In the genomic region with DNA sequence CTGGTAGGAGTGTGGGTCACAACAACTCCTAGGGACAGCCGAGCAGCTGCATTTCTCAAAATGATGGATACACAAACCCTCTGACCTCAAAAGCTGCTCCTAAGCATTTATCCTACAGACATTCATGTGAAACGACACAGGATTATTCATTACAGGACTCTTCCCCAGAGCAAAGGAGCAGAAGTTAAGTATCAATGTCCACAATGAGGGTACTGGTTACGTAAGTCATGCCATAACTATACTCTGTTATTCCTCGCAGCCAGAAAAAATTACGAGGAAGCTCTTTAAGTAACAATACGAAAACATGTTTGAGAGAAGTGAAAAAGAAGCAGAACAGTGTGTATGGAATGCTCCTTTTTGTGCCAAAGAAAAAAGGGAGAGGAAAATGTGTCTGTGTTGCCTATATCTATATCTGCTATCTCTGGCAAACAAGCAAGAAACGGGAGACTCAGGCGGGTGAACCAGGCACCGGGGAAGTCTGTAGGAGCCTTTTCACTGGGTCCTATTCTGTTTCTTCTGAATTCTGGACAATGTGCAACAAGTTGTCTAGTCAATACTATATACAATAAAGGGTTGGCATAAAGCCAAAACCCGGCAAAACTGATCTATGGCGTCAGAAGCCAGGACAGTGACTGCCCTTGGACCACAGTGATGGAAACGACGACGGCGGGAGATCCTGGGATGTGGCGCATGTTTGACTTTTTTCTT, we compare ENCODE assay signal across 1 cellular context.
TF ChIP-seq lines count a peak whose summit lies in the region.

No MANE protein-coding gene starts in this region.

TF ChIP-seq in HepG2, 621 proteins besides CTCF, POLR2A, EP300 and RAD21 (continued from another document and continues in another):
- TF ChIP-seq, protein P1, sequence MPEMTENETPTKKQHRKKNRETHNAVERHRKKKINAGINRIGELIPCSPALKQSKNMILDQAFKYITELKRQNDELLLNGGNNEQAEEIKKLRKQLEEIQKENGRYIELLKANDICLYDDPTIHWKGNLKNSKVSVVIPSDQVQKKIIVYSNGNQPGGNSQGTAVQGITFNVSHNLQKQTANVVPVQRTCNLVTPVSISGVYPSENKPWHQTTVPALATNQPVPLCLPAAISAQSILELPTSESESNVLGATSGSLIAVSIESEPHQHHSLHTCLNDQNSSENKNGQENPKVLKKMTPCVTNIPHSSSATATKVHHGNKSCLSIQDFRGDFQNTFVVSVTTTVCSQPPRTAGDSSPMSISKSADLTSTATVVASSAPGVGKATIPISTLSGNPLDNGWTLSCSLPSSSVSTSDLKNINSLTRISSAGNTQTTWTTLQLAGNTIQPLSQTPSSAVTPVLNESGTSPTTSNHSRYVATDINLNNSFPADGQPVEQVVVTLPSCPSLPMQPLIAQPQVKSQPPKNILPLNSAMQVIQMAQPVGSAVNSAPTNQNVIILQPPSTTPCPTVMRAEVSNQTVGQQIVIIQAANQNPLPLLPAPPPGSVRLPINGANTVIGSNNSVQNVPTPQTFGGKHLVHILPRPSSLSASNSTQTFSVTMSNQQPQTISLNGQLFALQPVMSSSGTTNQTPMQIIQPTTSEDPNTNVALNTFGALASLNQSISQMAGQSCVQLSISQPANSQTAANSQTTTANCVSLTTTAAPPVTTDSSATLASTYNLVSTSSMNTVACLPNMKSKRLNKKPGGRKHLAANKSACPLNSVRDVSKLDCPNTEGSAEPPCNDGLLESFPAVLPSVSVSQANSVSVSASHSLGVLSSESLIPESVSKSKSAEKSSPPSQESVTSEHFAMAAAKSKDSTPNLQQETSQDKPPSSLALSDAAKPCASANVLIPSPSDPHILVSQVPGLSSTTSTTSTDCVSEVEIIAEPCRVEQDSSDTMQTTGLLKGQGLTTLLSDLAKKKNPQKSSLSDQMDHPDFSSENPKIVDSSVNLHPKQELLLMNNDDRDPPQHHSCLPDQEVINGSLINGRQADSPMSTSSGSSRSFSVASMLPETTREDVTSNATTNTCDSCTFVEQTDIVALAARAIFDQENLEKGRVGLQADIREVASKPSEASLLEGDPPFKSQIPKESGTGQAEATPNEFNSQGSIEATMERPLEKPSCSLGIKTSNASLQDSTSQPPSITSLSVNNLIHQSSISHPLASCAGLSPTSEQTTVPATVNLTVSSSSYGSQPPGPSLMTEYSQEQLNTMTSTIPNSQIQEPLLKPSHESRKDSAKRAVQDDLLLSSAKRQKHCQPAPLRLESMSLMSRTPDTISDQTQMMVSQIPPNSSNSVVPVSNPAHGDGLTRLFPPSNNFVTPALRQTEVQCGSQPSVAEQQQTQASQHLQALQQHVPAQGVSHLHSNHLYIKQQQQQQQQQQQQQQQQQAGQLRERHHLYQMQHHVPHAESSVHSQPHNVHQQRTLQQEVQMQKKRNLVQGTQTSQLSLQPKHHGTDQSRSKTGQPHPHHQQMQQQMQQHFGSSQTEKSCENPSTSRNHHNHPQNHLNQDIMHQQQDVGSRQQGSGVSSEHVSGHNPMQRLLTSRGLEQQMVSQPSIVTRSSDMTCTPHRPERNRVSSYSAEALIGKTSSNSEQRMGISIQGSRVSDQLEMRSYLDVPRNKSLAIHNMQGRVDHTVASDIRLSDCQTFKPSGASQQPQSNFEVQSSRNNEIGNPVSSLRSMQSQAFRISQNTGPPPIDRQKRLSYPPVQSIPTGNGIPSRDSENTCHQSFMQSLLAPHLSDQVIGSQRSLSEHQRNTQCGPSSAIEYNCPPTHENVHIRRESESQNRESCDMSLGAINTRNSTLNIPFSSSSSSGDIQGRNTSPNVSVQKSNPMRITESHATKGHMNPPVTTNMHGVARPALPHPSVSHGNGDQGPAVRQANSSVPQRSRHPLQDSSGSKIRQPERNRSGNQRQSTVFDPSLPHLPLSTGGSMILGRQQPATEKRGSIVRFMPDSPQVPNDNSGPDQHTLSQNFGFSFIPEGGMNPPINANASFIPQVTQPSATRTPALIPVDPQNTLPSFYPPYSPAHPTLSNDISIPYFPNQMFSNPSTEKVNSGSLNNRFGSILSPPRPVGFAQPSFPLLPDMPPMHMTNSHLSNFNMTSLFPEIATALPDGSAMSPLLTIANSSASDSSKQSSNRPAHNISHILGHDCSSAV (CRISPR knock-in tag; IDR thresholded peaks at IDR 0.05; ENCODE audit: borderline replicate concordance): no peak
- TF ChIP-seq FOXO1 (CRISPR knock-in tag; IDR thresholded peaks at IDR 0.05): no peak
- no peak for TF ChIP-seq SNAI1 (CRISPR knock-in tag; IDR thresholded peaks at IDR 0.05; ENCODE audit: borderline replicate concordance)
- TF ChIP-seq ZFX (CRISPR knock-in tag; IDR thresholded peaks at IDR 0.05; ENCODE audit: low read depth): 0 out of 2 replicates have a peak, but pooled peaks have one; percentile 44
- TF ChIP-seq SRSF4 (IDR thresholded peaks at IDR 0.05; ENCODE audit: low read depth, low read length, poor library complexity, severe bottlenecking): no peak
- TF ChIP-seq PHF8 (CRISPR knock-in tag; IDR thresholded peaks at IDR 0.05): no peak
- TF ChIP-seq ZNF121 (CRISPR knock-in tag; IDR thresholded peaks at IDR 0.05): no peak
- TF ChIP-seq ZNF451 (CRISPR knock-in tag; IDR thresholded peaks at IDR 0.05): no peak
- TF ChIP-seq MAFF (IDR thresholded peaks at IDR 0.05; ENCODE audit: low read depth, low read length): no peak
- no peak for TF ChIP-seq PHF20 (CRISPR knock-in tag; IDR thresholded peaks at IDR 0.05)
- TF ChIP-seq U2AF2 (IDR thresholded peaks at IDR 0.05; ENCODE audit: low read depth, low read length): no peak
- TF ChIP-seq ZNF234 (CRISPR knock-in tag; conservative IDR thresholded peaks at IDR 0.05): no peak
- 0 out of 2 replicates have a peak, but pooled peaks have one; percentile 19 for TF ChIP-seq ZBTB8A (CRISPR knock-in tag; IDR thresholded peaks at IDR 0.05; ENCODE audit: borderline replicate concordance, low read depth)
- no peak for TF ChIP-seq PAWR (CRISPR knock-in tag; IDR thresholded peaks at IDR 0.05; ENCODE audit: borderline replicate concordance)
- TF ChIP-seq JUNB (CRISPR knock-in tag; IDR thresholded peaks at IDR 0.05; ENCODE audit: borderline replicate concordance): no peak
- no peak for TF ChIP-seq ADNP (CRISPR knock-in tag; IDR thresholded peaks at IDR 0.05)
- TF ChIP-seq ZBTB37 (CRISPR knock-in tag; IDR thresholded peaks at IDR 0.05): no peak
- TF ChIP-seq MED1 (CRISPR knock-in tag; IDR thresholded peaks at IDR 0.05): peak; percentile 28
- no peak for TF ChIP-seq BORCS8-MEF2B (CRISPR knock-in tag; IDR thresholded peaks at IDR 0.05)
- TF ChIP-seq SNAPC2 (CRISPR knock-in tag; IDR thresholded peaks at IDR 0.05): no peak
- TF ChIP-seq ZNF34 (CRISPR knock-in tag; IDR thresholded peaks at IDR 0.05; ENCODE audit: borderline replicate concordance): no peak
- no peak for TF ChIP-seq LRRFIP1 (CRISPR knock-in tag; conservative IDR thresholded peaks at IDR 0.05)
- TF ChIP-seq YY1 (IDR thresholded peaks at IDR 0.05; ENCODE audit: insufficient read depth, insufficient replicate concordance, low read depth, low read length): no peak
- TF ChIP-seq AKAP8 (CRISPR knock-in tag; IDR thresholded peaks at IDR 0.05): 0 out of 2 replicates have a peak, but pooled peaks have one; percentile 5
- TF ChIP-seq, protein P2, sequence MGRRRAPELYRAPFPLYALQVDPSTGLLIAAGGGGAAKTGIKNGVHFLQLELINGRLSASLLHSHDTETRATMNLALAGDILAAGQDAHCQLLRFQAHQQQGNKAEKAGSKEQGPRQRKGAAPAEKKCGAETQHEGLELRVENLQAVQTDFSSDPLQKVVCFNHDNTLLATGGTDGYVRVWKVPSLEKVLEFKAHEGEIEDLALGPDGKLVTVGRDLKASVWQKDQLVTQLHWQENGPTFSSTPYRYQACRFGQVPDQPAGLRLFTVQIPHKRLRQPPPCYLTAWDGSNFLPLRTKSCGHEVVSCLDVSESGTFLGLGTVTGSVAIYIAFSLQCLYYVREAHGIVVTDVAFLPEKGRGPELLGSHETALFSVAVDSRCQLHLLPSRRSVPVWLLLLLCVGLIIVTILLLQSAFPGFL (CRISPR knock-in tag; IDR thresholded peaks at IDR 0.05): no peak
- no peak for TF ChIP-seq ZNF709 (CRISPR knock-in tag; IDR thresholded peaks at IDR 0.05)
- peak; percentile 84 for TF ChIP-seq ZBTB21 (CRISPR knock-in tag; IDR thresholded peaks at IDR 0.05)
- TF ChIP-seq ZNF577 (CRISPR knock-in tag; IDR thresholded peaks at IDR 0.05; ENCODE audit: borderline replicate concordance, low read depth): no peak
- TF ChIP-seq RNF2 (conservative IDR thresholded peaks at IDR 0.05; ENCODE audit: low read depth): no peak
- no peak for TF ChIP-seq FOXC1 (CRISPR knock-in tag; IDR thresholded peaks at IDR 0.05; ENCODE audit: borderline replicate concordance)
- no peak for TF ChIP-seq SATB2 (CRISPR knock-in tag; IDR thresholded peaks at IDR 0.05)
- 0 out of 4 replicates have a peak, but pooled peaks of 1 of the 2 experiments have one; percentile 5 for TF ChIP-seq ATF4 (CRISPR knock-in tag; IDR thresholded peaks at IDR 0.05)
- TF ChIP-seq, protein P3, sequence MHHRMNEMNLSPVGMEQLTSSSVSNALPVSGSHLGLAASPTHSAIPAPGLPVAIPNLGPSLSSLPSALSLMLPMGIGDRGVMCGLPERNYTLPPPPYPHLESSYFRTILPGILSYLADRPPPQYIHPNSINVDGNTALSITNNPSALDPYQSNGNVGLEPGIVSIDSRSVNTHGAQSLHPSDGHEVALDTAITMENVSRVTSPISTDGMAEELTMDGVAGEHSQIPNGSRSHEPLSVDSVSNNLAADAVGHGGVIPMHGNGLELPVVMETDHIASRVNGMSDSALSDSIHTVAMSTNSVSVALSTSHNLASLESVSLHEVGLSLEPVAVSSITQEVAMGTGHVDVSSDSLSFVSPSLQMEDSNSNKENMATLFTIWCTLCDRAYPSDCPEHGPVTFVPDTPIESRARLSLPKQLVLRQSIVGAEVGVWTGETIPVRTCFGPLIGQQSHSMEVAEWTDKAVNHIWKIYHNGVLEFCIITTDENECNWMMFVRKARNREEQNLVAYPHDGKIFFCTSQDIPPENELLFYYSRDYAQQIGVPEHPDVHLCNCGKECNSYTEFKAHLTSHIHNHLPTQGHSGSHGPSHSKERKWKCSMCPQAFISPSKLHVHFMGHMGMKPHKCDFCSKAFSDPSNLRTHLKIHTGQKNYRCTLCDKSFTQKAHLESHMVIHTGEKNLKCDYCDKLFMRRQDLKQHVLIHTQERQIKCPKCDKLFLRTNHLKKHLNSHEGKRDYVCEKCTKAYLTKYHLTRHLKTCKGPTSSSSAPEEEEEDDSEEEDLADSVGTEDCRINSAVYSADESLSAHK (CRISPR knock-in tag; IDR thresholded peaks at IDR 0.05; ENCODE audit: borderline replicate concordance): no peak
- TF ChIP-seq CHD4 (IDR thresholded peaks at IDR 0.05; ENCODE audit: borderline replicate concordance, low read length): peak; percentile 46; the same call in 1 of the 2 replicates
- 0 out of 2 replicates have a peak, but pooled peaks have one; percentile 32 for TF ChIP-seq HOMEZ (CRISPR knock-in tag; IDR thresholded peaks at IDR 0.05; ENCODE audit: low read depth)
- no peak for TF ChIP-seq FOSL2 (CRISPR knock-in tag; IDR thresholded peaks at IDR 0.05)
- 0 out of 2 replicates have a peak, but pooled peaks have one; percentile 41 for TF ChIP-seq GTF3A (CRISPR knock-in tag; conservative IDR thresholded peaks at IDR 0.05)
- no peak for TF ChIP-seq ZFP82 (CRISPR knock-in tag; IDR thresholded peaks at IDR 0.05; ENCODE audit: borderline replicate concordance)
- no peak for TF ChIP-seq PAX8 (CRISPR knock-in tag; IDR thresholded peaks at IDR 0.05; ENCODE audit: borderline replicate concordance)
- TF ChIP-seq TOPORS (CRISPR knock-in tag; IDR thresholded peaks at IDR 0.05): no peak
